ENCODE assay signal across 8 cellular contexts in the genomic region with DNA sequence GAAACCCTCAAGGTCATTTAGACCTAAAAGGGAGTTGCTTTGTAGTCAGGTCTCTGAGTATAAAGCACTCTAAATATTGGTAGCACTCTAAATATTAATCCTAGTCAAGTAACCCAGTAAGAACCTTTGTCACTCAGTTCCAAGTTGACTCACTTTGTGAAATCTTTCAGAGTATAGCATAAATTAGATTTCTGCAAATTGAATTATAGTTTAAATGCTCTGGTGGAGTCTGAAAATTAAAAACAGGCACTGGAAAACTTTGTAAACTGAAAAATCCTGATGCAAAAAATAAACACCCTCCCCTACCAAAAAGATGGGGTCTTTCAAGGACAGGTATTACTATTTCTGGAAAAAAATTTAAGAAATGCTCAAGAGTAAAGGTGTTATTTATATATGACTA.
"Had no signal": no experiment of that assay in that cellular context is flagged by ENCODE, and none has a peak within 500 bp of the region (broad histone marks: within the 10 kb centered on the region; RNA-seq: fewer than 3 reads in every experiment).

No MANE protein-coding gene starts in this region.

- ATAC-seq: GM12878 had no signal

- FAIRE-seq: G401.6, GM12878, GM12891, GM12892, GM18507, GM19239 had no signal

- DNase-seq: GDM1, GF-D8 had no signal

- H3K4me3 ChIP-seq: GM12878 had no signal
